Comparison of ENCODE assay signal across 16 cellular contexts in genomic region chrX:21503593-21503992, GRCh38.
DNase-seq lines count a peak whose midpoint lies in the region; ATAC-seq, FAIRE-seq and TF ChIP-seq lines count a peak whose summit lies in the region.
"Had no signal": no experiment of that assay in that cellular context is flagged by ENCODE, and none has a peak within 500 bp of the region (broad histone marks: within the 10 kb centered on the region; RNA-seq: fewer than 3 reads in every experiment).

No MANE protein-coding gene starts in this region.

- no peak overlapping the region for H3K4me3 Mint-ChIP-seq in astrocyte (ENCODE audit: unreplicated experiment)
- H3K4me3 Mint-ChIP-seq: mesothelial cell of epicardium had no signal

- no peaks in the 10 kb centered on the region for H3K36me3 Mint-ChIP-seq in astrocyte (ENCODE audit: low read depth, unreplicated experiment)
- H3K36me3 Mint-ChIP-seq: activated naive CD4-positive, alpha-beta T cell treated with anti-CD3 and anti-CD28 coated beads, Interleukin-2, amount 50 U/mL, for 72 hours; mesothelial cell of epicardium had no signal

- no peaks in the 10 kb centered on the region for H3K36me3 ChIP-seq in astrocyte (ENCODE audit: insufficient read depth, low read length)
- H3K36me3 ChIP-seq: MG63 had no signal

- H4K20me1 ChIP-seq in astrocyte (ENCODE audit: insufficient read depth, low read length) = no peaks in the 10 kb centered on the region

- no peaks in the 10 kb centered on the region for H3K27me3 ChIP-seq in astrocyte (ENCODE audit: insufficient read depth, low read length)
- H3K27me3 ChIP-seq: MG63 had no signal

- TF ChIP-seq CTCF in astrocyte (IDR thresholded peaks at IDR 0.05; ENCODE audit: insufficient read depth, low read depth, low read length) = no peak
- no peak for TF ChIP-seq CTCF in foreskin fibroblast (IDR thresholded peaks at IDR 0.05; ENCODE audit: low read depth, low read length)

- H3K9me3 Mint-ChIP-seq in astrocyte (ENCODE audit: unreplicated experiment) = no peaks in the 10 kb centered on the region
- H3K9me3 Mint-ChIP-seq: activated naive CD4-positive, alpha-beta T cell treated with anti-CD3 and anti-CD28 coated beads, Interleukin-2, amount 50 U/mL, for 72 hours; mesothelial cell of epicardium had no signal

- H3K27ac ChIP-seq in astrocyte (ENCODE audit: low read depth, low read length) = no peak overlapping the region

- H3K9me3 ChIP-seq in astrocyte (ENCODE audit: insufficient read depth, low read depth, low read length) = no peaks in the 10 kb centered on the region
- H3K9me3 ChIP-seq: MG63, SK-N-SH had no signal

- no peaks in the 10 kb centered on the region for H3K4me1 ChIP-seq in astrocyte (ENCODE audit: insufficient read depth, low read length)

- H3K79me2 ChIP-seq in astrocyte (ENCODE audit: insufficient read depth, low read length) = no peaks in the 10 kb centered on the region

- no peak overlapping the region for H2AFZ ChIP-seq in astrocyte (ENCODE audit: low read depth, low read length)

- peak; percentile 91 for ATAC-seq in GM18907 (IDR thresholded peaks at IDR 0.05; ENCODE audit: unreplicated experiment)
- ATAC-seq in GM21528 (IDR thresholded peaks at IDR 0.05; ENCODE audit: low FRiP score, unreplicated experiment) = peak; percentile 91
- ATAC-seq in HG03095 (IDR thresholded peaks at IDR 0.05; ENCODE audit: unreplicated experiment) = peak; percentile 79
- ATAC-seq in GM19035 (IDR thresholded peaks at IDR 0.05; ENCODE audit: unreplicated experiment) = no peak
- ATAC-seq: activated naive CD4-positive, alpha-beta T cell treated with anti-CD3 and anti-CD28 coated beads, Interleukin-2, amount 50 U/mL, for 72 hours had no signal

- H3K9ac ChIP-seq in astrocyte (ENCODE audit: low read length) = no peak overlapping the region
- H3K9ac ChIP-seq: SK-N-SH had no signal

- H3K4me1 Mint-ChIP-seq in astrocyte (ENCODE audit: low read depth, unreplicated experiment) = no peaks in the 10 kb centered on the region
- H3K4me1 Mint-ChIP-seq: mesothelial cell of epicardium had no signal

- H3K4me2 ChIP-seq in astrocyte (ENCODE audit: low read length) = no peak overlapping the region
- H3K4me2 ChIP-seq: SK-N-SH had no signal

- H3K4me3 ChIP-seq in astrocyte (ENCODE audit: insufficient read depth, low read depth, low read length) = no peak overlapping the region
- no peak overlapping the region for H3K4me3 ChIP-seq in foreskin fibroblast (ENCODE audit: low read depth in 1 of 2, low read length in 2 of 2)
- H3K4me3 ChIP-seq: MG63 had no signal

- H3K27ac Mint-ChIP-seq in astrocyte (ENCODE audit: unreplicated experiment) = no peak overlapping the region
- H3K27ac Mint-ChIP-seq: activated naive CD4-positive, alpha-beta T cell treated with anti-CD3 and anti-CD28 coated beads, Interleukin-2, amount 50 U/mL, for 72 hours; mesothelial cell of epicardium had no signal

- no peaks in the 10 kb centered on the region for H3K27me3 Mint-ChIP-seq in astrocyte (ENCODE audit: low read depth, unreplicated experiment)

- DNase-seq in astrocyte (ENCODE audit: low read depth) (no peak), foreskin fibroblast (no peak), NCI-H1436 (lab: John Stamatoyannopoulos, UW) (no peak), KG1 (lab: John Stamatoyannopoulos, UW) (no peak)
- DNase-seq: activated CD4-positive, CD25-positive, alpha-beta regulatory T cell; activated CD8-positive, alpha-beta memory T cell treated with anti-CD3 and anti-CD28 coated beads, Interleukin-2, amount 50 U/mL, for 48 hours; caudate nucleus; islet precursor cell; MG63; SK-N-SH had no signal

- peak; percentile 73 for FAIRE-seq in astrocyte (lab: Jason Lieb, UNC)
